1 cellular context compared by ENCODE assay signal in genomic region chr18:8730080-8730827, GRCh38.
TF ChIP-seq lines count a peak whose summit lies in the region.

No MANE protein-coding gene starts in this region.

TF ChIP-seq in A549, 52 proteins besides CTCF, POLR2A, EP300 and RAD21 (continued from another document):
- no peak for TF ChIP-seq ATOH8 (CRISPR knock-in tag; IDR thresholded peaks at IDR 0.05; ENCODE audit: low read depth)
- TF ChIP-seq HOXB13 (CRISPR knock-in tag; IDR thresholded peaks at IDR 0.05; ENCODE audit: low read depth), result peak; percentile 75; the same call in 1 of the 2 replicates
- peak; percentile 77; the same call in 2 of the 3 replicates for TF ChIP-seq BCL3 (IDR thresholded peaks at IDR 0.05)
- TF ChIP-seq ESRRA (IDR thresholded peaks at IDR 0.05; ENCODE audit: borderline replicate concordance, low read length), result no peak
- no peak; the same call in 1 of the 2 replicates for TF ChIP-seq RARB (CRISPR knock-in tag; IDR thresholded peaks at IDR 0.05)
- peak; percentile 72 for TF ChIP-seq FOSL2 (IDR thresholded peaks at IDR 0.05)
- peak; percentile 93 for TF ChIP-seq FOSL2 (CRISPR knock-in tag; IDR thresholded peaks at IDR 0.05)
- TF ChIP-seq CEBPB (IDR thresholded peaks at IDR 0.05), result peak; percentile 16 to 60; a peak in 2 of 4 replicates
- TF ChIP-seq HES2 (IDR thresholded peaks at IDR 0.05), result no peak
- TF ChIP-seq POLR2AphosphoS2 (conservative IDR thresholded peaks at IDR 0.05; ENCODE audit: low read length), result no peak
- TF ChIP-seq MAX (IDR thresholded peaks at IDR 0.05), result peak; percentile 69; the same call in 1 of the 2 replicates
- TF ChIP-seq PHF8 (IDR thresholded peaks at IDR 0.05; ENCODE audit: borderline replicate concordance, low read depth), result no peak
- no peak for TF ChIP-seq HMGXB4 (CRISPR knock-in tag; IDR thresholded peaks at IDR 0.05; ENCODE audit: borderline replicate concordance)
- no peak for TF ChIP-seq ZSCAN20 (CRISPR knock-in tag; IDR thresholded peaks at IDR 0.05)
- TF ChIP-seq HDAC2 (IDR thresholded peaks at IDR 0.05), result no peak
- TF ChIP-seq JUN (IDR thresholded peaks at IDR 0.05), result peak; percentile 79 to 88; a peak in 4 of 5 replicates
- TF ChIP-seq JUNB (IDR thresholded peaks at IDR 0.05), result peak; percentile 93
- TF ChIP-seq ZC3H11A (IDR thresholded peaks at IDR 0.05), result no peak
- TF ChIP-seq NPAS2 (CRISPR knock-in tag; IDR thresholded peaks at IDR 0.05; ENCODE audit: borderline replicate concordance), result no peak
- TF ChIP-seq SREBF2 (IDR thresholded peaks at IDR 0.05), result no peak
- TF ChIP-seq MAFK (IDR thresholded peaks at IDR 0.05; ENCODE audit: partially characterized antibody), result no peak
- TF ChIP-seq KDM1A (IDR thresholded peaks at IDR 0.05; ENCODE audit: low read depth), result no peak
- TF ChIP-seq NR3C1 (IDR thresholded peaks at IDR 0.05), result no peak
